Comparison of ENCODE assay signal across 1 cellular context in the genomic region with DNA sequence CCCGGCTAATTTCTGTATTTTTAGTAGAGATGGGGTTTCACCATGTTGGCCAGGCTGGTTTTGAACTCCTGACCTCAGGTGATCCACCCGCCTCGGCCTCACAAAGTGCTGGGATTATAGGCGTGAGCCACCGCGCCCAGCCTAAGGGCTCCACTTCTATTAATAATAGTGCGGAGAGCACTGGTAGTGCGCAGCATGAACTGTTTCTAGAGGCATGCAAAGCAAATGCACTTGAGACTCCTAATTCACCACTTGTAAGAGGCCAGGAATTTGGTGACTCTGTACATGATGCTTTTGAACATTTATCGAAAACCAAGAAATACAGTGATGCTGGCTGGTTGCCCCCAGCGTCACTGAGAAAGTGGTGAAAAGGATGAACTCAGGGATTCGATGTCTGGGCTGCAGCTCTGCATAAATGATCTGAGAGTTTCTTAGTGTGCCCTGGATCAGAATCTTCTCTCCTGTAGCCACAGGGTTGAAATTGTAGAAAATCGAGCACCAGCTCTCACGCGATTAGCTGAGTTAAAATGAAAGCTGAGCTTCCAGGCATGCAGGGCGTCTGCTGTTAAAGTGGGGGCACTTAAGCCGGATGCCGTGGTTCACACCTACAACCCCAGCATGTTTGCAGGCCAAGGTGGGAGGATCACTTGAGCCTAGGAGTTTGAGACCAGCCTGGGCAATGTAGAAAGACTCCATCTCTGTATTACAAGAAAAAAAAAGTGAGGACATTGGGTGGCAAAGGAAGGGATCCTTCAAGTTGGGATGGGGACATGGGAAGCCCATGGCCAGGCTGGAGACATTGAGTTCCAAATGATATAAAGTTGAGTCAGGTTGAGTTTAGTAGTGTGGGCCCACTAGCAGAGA.
A peak's percentile ranks its signal among the peaks of the same experiment; 100 is the strongest.
TF ChIP-seq lines count a peak whose summit lies in the region.

No MANE protein-coding gene starts in this region.

TF ChIP-seq in GM12878, 131 proteins besides CTCF, POLR2A, EP300 and RAD21 (continued from another document and continues in another):
- TF ChIP-seq RELB (IDR thresholded peaks at IDR 0.05; ENCODE audit: low read depth) (peak; percentile 48; the same call in 1 of the 2 replicates), SMARCA5 (IDR thresholded peaks at IDR 0.05) (peak; percentile 66), KAT2A (conservative IDR thresholded peaks at IDR 0.05; ENCODE audit: control insufficient read depth, low read depth, low read length) (no peak), TCF3 (IDR thresholded peaks at IDR 0.05; ENCODE audit: borderline replicate concordance, insufficient read depth, low read depth, low read length) (0 out of 2 replicates have a peak, but pooled peaks have one; percentile 66), RFX5 (IDR thresholded peaks at IDR 0.05; ENCODE audit: low read depth, low read length) (0 out of 2 replicates have a peak, but pooled peaks have one; percentile 16), FOXK2 (IDR thresholded peaks at IDR 0.05) (no peak), BACH1 (IDR thresholded peaks at IDR 0.05; ENCODE audit: borderline replicate concordance) (peak; percentile 33; the same call in 1 of the 2 replicates), NKRF (conservative IDR thresholded peaks at IDR 0.05) (no peak), SKIL (IDR thresholded peaks at IDR 0.05; ENCODE audit: low read depth, poor library complexity, severe bottlenecking) (peak; percentile 77), SMC3 (IDR thresholded peaks at IDR 0.05; ENCODE audit: borderline replicate concordance, low read length) (peak; percentile 9; the same call in 1 of the 2 replicates), ZNF217 (IDR thresholded peaks at IDR 0.05) (0 out of 2 replicates have a peak, but pooled peaks have one; percentile 60), DPF2 (IDR thresholded peaks at IDR 0.05) (peak; percentile 92), CUX1 (IDR thresholded peaks at IDR 0.05; ENCODE audit: insufficient replicate concordance, low read depth, low read length) (no peak), CBX3 (IDR thresholded peaks at IDR 0.05; ENCODE audit: borderline replicate concordance, low read depth) (no peak), KDM1A (IDR thresholded peaks at IDR 0.05; ENCODE audit: borderline replicate concordance) (no peak), ZNF274 (IDR thresholded peaks at IDR 0.05; ENCODE audit: insufficient read depth, insufficient read length) (no peak), BCL11A (IDR thresholded peaks at IDR 0.05; ENCODE audit: low read depth, low read length) (peak; percentile 89), MTA2 (IDR thresholded peaks at IDR 0.05; ENCODE audit: low read depth) (peak; percentile 70), IKZF1 (conservative IDR thresholded peaks at IDR 0.05) (peak; percentile 90)
- TF ChIP-seq, protein P1, sequence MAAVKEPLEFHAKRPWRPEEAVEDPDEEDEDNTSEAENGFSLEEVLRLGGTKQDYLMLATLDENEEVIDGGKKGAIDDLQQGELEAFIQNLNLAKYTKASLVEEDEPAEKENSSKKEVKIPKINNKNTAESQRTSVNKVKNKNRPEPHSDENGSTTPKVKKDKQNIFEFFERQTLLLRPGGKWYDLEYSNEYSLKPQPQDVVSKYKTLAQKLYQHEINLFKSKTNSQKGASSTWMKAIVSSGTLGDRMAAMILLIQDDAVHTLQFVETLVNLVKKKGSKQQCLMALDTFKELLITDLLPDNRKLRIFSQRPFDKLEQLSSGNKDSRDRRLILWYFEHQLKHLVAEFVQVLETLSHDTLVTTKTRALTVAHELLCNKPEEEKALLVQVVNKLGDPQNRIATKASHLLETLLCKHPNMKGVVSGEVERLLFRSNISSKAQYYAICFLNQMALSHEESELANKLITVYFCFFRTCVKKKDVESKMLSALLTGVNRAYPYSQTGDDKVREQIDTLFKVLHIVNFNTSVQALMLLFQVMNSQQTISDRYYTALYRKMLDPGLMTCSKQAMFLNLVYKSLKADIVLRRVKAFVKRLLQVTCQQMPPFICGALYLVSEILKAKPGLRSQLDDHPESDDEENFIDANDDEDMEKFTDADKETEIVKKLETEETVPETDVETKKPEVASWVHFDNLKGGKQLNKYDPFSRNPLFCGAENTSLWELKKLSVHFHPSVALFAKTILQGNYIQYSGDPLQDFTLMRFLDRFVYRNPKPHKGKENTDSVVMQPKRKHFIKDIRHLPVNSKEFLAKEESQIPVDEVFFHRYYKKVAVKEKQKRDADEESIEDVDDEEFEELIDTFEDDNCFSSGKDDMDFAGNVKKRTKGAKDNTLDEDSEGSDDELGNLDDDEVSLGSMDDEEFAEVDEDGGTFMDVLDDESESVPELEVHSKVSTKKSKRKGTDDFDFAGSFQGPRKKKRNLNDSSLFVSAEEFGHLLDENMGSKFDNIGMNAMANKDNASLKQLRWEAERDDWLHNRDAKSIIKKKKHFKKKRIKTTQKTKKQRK (IDR thresholded peaks at IDR 0.05; ENCODE audit: low read depth, low read length) = no peak
- TF ChIP-seq, protein P2, sequence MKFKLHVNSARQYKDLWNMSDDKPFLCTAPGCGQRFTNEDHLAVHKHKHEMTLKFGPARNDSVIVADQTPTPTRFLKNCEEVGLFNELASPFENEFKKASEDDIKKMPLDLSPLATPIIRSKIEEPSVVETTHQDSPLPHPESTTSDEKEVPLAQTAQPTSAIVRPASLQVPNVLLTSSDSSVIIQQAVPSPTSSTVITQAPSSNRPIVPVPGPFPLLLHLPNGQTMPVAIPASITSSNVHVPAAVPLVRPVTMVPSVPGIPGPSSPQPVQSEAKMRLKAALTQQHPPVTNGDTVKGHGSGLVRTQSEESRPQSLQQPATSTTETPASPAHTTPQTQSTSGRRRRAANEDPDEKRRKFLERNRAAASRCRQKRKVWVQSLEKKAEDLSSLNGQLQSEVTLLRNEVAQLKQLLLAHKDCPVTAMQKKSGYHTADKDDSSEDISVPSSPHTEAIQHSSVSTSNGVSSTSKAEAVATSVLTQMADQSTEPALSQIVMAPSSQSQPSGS (IDR thresholded peaks at IDR 0.05; ENCODE audit: low read length) = peak; percentile 75
- TF ChIP-seq, protein P3, sequence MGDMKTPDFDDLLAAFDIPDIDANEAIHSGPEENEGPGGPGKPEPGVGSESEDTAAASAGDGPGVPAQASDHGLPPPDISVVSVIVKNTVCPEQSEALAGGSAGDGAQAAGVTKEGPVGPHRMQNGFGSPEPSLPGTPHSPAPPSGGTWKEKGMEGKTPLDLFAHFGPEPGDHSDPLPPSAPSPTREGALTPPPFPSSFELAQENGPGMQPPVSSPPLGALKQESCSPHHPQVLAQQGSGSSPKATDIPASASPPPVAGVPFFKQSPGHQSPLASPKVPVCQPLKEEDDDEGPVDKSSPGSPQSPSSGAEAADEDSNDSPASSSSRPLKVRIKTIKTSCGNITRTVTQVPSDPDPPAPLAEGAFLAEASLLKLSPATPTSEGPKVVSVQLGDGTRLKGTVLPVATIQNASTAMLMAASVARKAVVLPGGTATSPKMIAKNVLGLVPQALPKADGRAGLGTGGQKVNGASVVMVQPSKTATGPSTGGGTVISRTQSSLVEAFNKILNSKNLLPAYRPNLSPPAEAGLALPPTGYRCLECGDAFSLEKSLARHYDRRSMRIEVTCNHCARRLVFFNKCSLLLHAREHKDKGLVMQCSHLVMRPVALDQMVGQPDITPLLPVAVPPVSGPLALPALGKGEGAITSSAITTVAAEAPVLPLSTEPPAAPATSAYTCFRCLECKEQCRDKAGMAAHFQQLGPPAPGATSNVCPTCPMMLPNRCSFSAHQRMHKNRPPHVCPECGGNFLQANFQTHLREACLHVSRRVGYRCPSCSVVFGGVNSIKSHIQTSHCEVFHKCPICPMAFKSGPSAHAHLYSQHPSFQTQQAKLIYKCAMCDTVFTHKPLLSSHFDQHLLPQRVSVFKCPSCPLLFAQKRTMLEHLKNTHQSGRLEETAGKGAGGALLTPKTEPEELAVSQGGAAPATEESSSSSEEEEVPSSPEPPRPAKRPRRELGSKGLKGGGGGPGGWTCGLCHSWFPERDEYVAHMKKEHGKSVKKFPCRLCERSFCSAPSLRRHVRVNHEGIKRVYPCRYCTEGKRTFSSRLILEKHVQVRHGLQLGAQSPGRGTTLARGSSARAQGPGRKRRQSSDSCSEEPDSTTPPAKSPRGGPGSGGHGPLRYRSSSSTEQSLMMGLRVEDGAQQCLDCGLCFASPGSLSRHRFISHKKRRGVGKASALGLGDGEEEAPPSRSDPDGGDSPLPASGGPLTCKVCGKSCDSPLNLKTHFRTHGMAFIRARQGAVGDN (IDR thresholded peaks at IDR 0.05) = peak; percentile 80
